In genomic region chr9:132770775-132771310, GRCh38 we compare ENCODE assay signal across 8 cellular contexts.
DNase-seq lines count a peak whose midpoint lies in the region; ATAC-seq and TF ChIP-seq lines count a peak whose summit lies in the region.

No MANE protein-coding gene starts in this region.

- peak overlapping the region; percentile 74 for H3K4me3 ChIP-seq in DOHH2 (ENCODE audit: low read length)
- H3K4me3 ChIP-seq in Peyer's patch, result peak overlapping the region; percentile 58 to 90 (median 76)
- peak overlapping the region; percentile 83 for H3K4me3 ChIP-seq in fibroblast of the aortic adventitia (ENCODE audit: low read depth, low read length)
- H3K4me3 ChIP-seq in rectal smooth muscle tissue (ENCODE audit: low read length), result peak overlapping the region; percentile 87
- H3K4me3 ChIP-seq in A673 (ENCODE audit: low read depth, low read length, poor library complexity, severe bottlenecking), result no peak overlapping the region

- H3K27ac ChIP-seq in DOHH2 (ENCODE audit: low read depth, low read length) (no peak overlapping the region), Peyer's patch (peak overlapping the region; percentile 76 to 82 (median 77)), rectal smooth muscle tissue (ENCODE audit: low read depth, low read length) (peak overlapping the region; percentile 81), A673 (ENCODE audit: low read depth, low read length, poor library complexity, severe bottlenecking) (no peak overlapping the region)

- H3K27me3 ChIP-seq in DOHH2 (ENCODE audit: control insufficient read depth, low read length) (no peaks in the 10 kb centered on the region; the same call in 1 of the 2 replicates), Peyer's patch (no peaks in the 10 kb centered on the region), rectal smooth muscle tissue (ENCODE audit: control insufficient read depth, insufficient read depth, low read length) (no peaks in the 10 kb centered on the region), A673 (replicated peaks; ENCODE audit: insufficient read depth, low read depth, low read length, poor library complexity) (peaks cover 6% of the 10 kb centered on the region)

- no peaks in the 10 kb centered on the region for H3K36me3 ChIP-seq in DOHH2 (ENCODE audit: control insufficient read depth, low read length)
- H3K36me3 ChIP-seq in Peyer's patch, result no peaks in the 10 kb centered on the region
- H3K36me3 ChIP-seq in rectal smooth muscle tissue (ENCODE audit: control insufficient read depth, insufficient read depth, low read length), result no peaks in the 10 kb centered on the region
- H3K36me3 ChIP-seq in A673 (ENCODE audit: insufficient read depth, low read length, poor library complexity, severe bottlenecking), result no peaks in the 10 kb centered on the region

- H3F3A ChIP-seq in DOHH2 (ENCODE audit: control insufficient read depth, insufficient read depth), result no peaks in the 10 kb centered on the region

- no peak overlapping the region for H3K9ac ChIP-seq in rectal smooth muscle tissue (ENCODE audit: low read length)

- H3K79me2 ChIP-seq in DOHH2 (ENCODE audit: control insufficient read depth, low read length), result no peaks in the 10 kb centered on the region

- no peak for TF ChIP-seq POLR2A in Peyer's patch (IDR thresholded peaks at IDR 0.05)

- POLR2A ChIA-PET in A673 (lab: Charles Lee; ENCODE audit: low non-redundant PET), result no interaction called here

- DNase-seq in Peyer's patch (no peak), fibroblast of the aortic adventitia (ENCODE audit: low read depth) (no peak), A673 (ENCODE audit: low spot score) (no peak)
- DNase-seq in stimulated activated naive CD4-positive, alpha-beta T cell treated with Interleukin-2 at 50 U/mL for 16 hours (lab: John Stamatoyannopoulos, UW), result no peak

- ATAC-seq in HG02884 (IDR thresholded peaks at IDR 0.05; ENCODE audit: unreplicated experiment) (no peak), HG02973 (IDR thresholded peaks at IDR 0.05; ENCODE audit: unreplicated experiment) (no peak)

- intact Hi-C loops in A673 (cut with micrococcal nuclease; ENCODE audit: unreplicated experiment), result no loop called here

- H3K9me2 ChIP-seq in DOHH2 (replicated peaks; ENCODE audit: control insufficient read depth, low read length), result no peaks in the 10 kb centered on the region

- no TSS peak for BruUV-seq in A673 (replicated peaks; lab: Mats Ljungman, UMichigan)

- H3K9me3 ChIP-seq in DOHH2 (ENCODE audit: control insufficient read depth, insufficient read depth, low read length) (peaks cover 4% of the 10 kb centered on the region; the same call in 1 of the 2 replicates), Peyer's patch (no peaks in the 10 kb centered on the region), A673 (ENCODE audit: low read depth, low read length, poor library complexity, severe bottlenecking) (no peaks in the 10 kb centered on the region)

- no peaks in the 10 kb centered on the region for H4K20me1 ChIP-seq in DOHH2 (ENCODE audit: control insufficient read depth, insufficient read depth, low read depth, low read length)

- peak overlapping the region; percentile 97 for H3K4me2 ChIP-seq in DOHH2 (ENCODE audit: low read length)

- peaks cover 23% of the 10 kb centered on the region for H3K4me1 ChIP-seq in DOHH2 (ENCODE audit: control insufficient read depth, low read length)
- H3K4me1 ChIP-seq in Peyer's patch, result peaks cover 0 to 6% (median 0%) of the 10 kb centered on the region in 4 donors
- H3K4me1 ChIP-seq in rectal smooth muscle tissue (ENCODE audit: control insufficient read depth, insufficient read depth, low read length), result peaks cover 6% of the 10 kb centered on the region
- peaks cover 11% of the 10 kb centered on the region for H3K4me1 ChIP-seq in A673 (ENCODE audit: insufficient read depth, low read length, poor library complexity, severe bottlenecking)

- CTCF ChIA-PET in A673 (lab: Charles Lee), result no interaction called here

- no peak for TF ChIP-seq CTCF in DOHH2 (IDR thresholded peaks at IDR 0.05; ENCODE audit: low read depth, low read length, poor library complexity, severe bottlenecking)
- no peak for TF ChIP-seq CTCF in Peyer's patch (IDR thresholded peaks at IDR 0.05)
- no peak for TF ChIP-seq CTCF in fibroblast of the aortic adventitia (IDR thresholded peaks at IDR 0.05; ENCODE audit: insufficient read depth, low read length)
- no peak for TF ChIP-seq CTCF in A673 (conservative IDR thresholded peaks at IDR 0.05; ENCODE audit: low read depth, low read length)

Comparison
In these comparisons a context has a peak if more than half of its experiments do, and no peak if none do; other contexts are left out.
1. H3K27ac ChIP-seq: peak in Peyer's patch (4 of 4) and rectal smooth muscle tissue (single experiment); none in DOHH2 (single experiment) and A673 (single experiment).